ENCODE assay signal across 15 cellular contexts in the genomic region with DNA sequence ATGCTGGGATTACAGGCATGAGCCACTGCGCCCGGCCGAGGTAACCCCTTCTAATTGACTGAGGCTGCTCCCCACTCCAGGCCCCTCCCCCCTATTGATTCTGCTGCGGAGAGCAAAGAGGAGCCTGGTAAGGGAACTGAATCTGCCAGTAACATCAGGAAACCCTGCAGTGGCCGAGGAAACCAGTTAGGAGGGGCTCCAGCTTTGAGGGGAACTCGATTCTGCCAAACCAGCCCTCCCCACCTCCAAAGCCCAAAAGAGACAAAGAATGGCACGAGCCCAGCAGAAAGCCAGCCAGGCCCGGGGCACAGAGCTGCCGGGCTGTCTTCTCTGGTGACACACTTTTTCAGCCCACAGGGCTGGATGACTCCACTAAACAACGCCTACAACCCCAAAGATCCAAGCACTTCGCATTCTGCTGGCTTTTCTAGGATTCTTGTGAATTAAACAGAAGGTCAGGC. TPM values are rescaled to one million over a fixed set of nuclear protein-coding genes. Genes with fewer than 3 reads are reported as not detected.
DNase-seq lines count a peak whose midpoint lies in the region; ATAC-seq and TF ChIP-seq lines count a peak whose summit lies in the region.
"Had no signal": no experiment of that assay in that cellular context is flagged by ENCODE, and none has a peak within 500 bp of the region (broad histone marks: within the 10 kb centered on the region; RNA-seq: fewer than 3 reads in every experiment).

No MANE protein-coding gene starts in this region.

- no peak overlapping the region for H3K4me3 ChIP-seq in HL-60 (replicated peaks; ENCODE audit: insufficient read depth, low read length)
- H3K4me3 ChIP-seq in smooth muscle cell, result no peak overlapping the region
- H3K4me3 ChIP-seq: cardiac muscle cell, Peyer's patch, thoracic aorta had no signal

- H4K20me1 ChIP-seq in smooth muscle cell (ENCODE audit: low read depth), result no peaks in the 10 kb centered on the region

- H3K27me3 ChIP-seq in HL-60 (ENCODE audit: insufficient read depth, poor library complexity, severe bottlenecking), result no peaks in the 10 kb centered on the region
- H3K27me3 ChIP-seq in smooth muscle cell (ENCODE audit: low read depth), result no peaks in the 10 kb centered on the region
- H3K27me3 ChIP-seq: cardiac muscle cell, Peyer's patch had no signal

- no peak for TF ChIP-seq CTCF in HL-60 (IDR thresholded peaks at IDR 0.05; ENCODE audit: insufficient read depth, low read length)
- TF ChIP-seq CTCF in smooth muscle cell (IDR thresholded peaks at IDR 0.05; ENCODE audit: borderline replicate concordance, insufficient read depth, poor library complexity, severe bottlenecking), result no peak

- H3K4me2 ChIP-seq in smooth muscle cell, result peak overlapping the region; percentile 60

- H3K79me2 ChIP-seq in smooth muscle cell (ENCODE audit: low read depth), result no peaks in the 10 kb centered on the region

- 48% methylated on average over 11 of the region's 11 CpGs for WGBS in smooth muscle cell (ENCODE audit: low lambda C conversion rate)

- H3K27ac ChIP-seq in HL-60 (replicated peaks) (peak overlapping the region; percentile 82), smooth muscle cell (ENCODE audit: low read depth) (peak overlapping the region; percentile 86)
- H3K27ac ChIP-seq: C4-2B, cardiac muscle cell, Peyer's patch, thoracic aorta had no signal

- no peak overlapping the region for H3K9ac ChIP-seq in smooth muscle cell (ENCODE audit: low read depth)

- no peaks in the 10 kb centered on the region for H3K4me1 ChIP-seq in smooth muscle cell (ENCODE audit: low read depth)
- H3K4me1 ChIP-seq: Peyer's patch had no signal

- peaks cover 5% of the 10 kb centered on the region for H3K9me3 ChIP-seq in smooth muscle cell (replicated peaks; ENCODE audit: low read depth)

- peak in 1 of 2 experiments; percentile 41 for DNase-seq in HL-60 (ENCODE audit: low read depth in 1 of 2, low spot score in 1 of 2)
- DNase-seq in astrocyte of the hippocampus (ENCODE audit: low read depth, low spot score), result peak; percentile 14
- no peak for DNase-seq in left lobe of liver (ENCODE audit: low spot score)
- DNase-seq in smooth muscle cell (lab: John Stamatoyannopoulos, UW; ENCODE audit: unreplicated experiment), result no peak
- no peak for DNase-seq in NCI-H226
- no peak for DNase-seq in activated T-cell treated with anti-CD3 and anti-CD28 coated beads for 4 hours
- DNase-seq in SK-N-DZ (ENCODE audit: low spot score), result no peak
- DNase-seq: activated CD4-positive, alpha-beta memory T cell treated with anti-CD3 and anti-CD28 coated beads, Interleukin-2, amount 10 ng/mL, durations not matched to agents 7 days and 5 days; activated gamma-delta T cell treated with Interleukin-2 at 50 U/mL for 16 hours; NCI-H2171 treated with DMSO at 0.1 percent for 48 hours; Peyer's patch had no signal

- H3F3A ChIP-seq in smooth muscle cell (ENCODE audit: low read depth), result peaks cover 5% of the 10 kb centered on the region

- no peaks in the 10 kb centered on the region for H3K36me3 ChIP-seq in smooth muscle cell (ENCODE audit: low read depth)
- H3K36me3 ChIP-seq: cardiac muscle cell, Peyer's patch, thoracic aorta had no signal

- peak; percentile 44 for ATAC-seq in left lobe of liver
- no peak for ATAC-seq in HG03354 (IDR thresholded peaks at IDR 0.05; ENCODE audit: poor library complexity, severe bottlenecking, unreplicated experiment)

- H2AFZ ChIP-seq in smooth muscle cell (ENCODE audit: low read depth), result no peak overlapping the region

RNA-seq across cellular contexts. Expression of gene ACAD9, which starts 15.0 kb away (rescaled TPM):
- total RNA-seq in left lobe of liver (30.7 TPM), smooth muscle cell (20.7 and 24.4 TPM in 2 replicates)
- polyA plus RNA-seq in smooth muscle cell, result 24.5 and 27.7 TPM in 2 replicates
- polyA plus RNA-seq in SK-N-DZ (2014; cell fraction: cytosol; rRNA removed), result 28.7 and 30.0 TPM in 2 replicates
- polyA plus RNA-seq in SK-N-DZ (2014; cell fraction: nucleus; rRNA removed), result 70.2 and 104 TPM in 2 replicates
